Comparison of ENCODE assay signal across 8 cellular contexts in genomic region chrX:70132877-70133302, GRCh38. TPM values are rescaled to one million over a fixed set of nuclear protein-coding genes. Genes with fewer than 3 reads are reported as not detected.
A peak's percentile ranks its signal among the peaks of the same experiment; 100 is the strongest.
DNase-seq lines count a peak whose midpoint lies in the region; ATAC-seq, FAIRE-seq and TF ChIP-seq lines count a peak whose summit lies in the region.

No MANE protein-coding gene starts in this region.

- no peak for DNase-seq in H7
- no peak for DNase-seq in T-cell
- DNase-seq in heart left ventricle: no peak
- no peak for DNase-seq in HTR-8/SVneo (ENCODE audit: insufficient read length, low spot score)
- no peak for DNase-seq in erythroblast (lab: John Stamatoyannopoulos, UW)
- no peak for DNase-seq in stimulated activated CD4-positive, alpha-beta T cell treated with anti-CD3 and anti-CD28 coated beads, Interleukin-15, amount 100 ng/mL, for 24 hours

- peak overlapping the region; percentile 86 to 98 (median 98) for H3K4me3 Mint-ChIP-seq in T-cell

- H3K9ac ChIP-seq in skeletal muscle satellite cell (ENCODE audit: low read depth, low read length): peak overlapping the region; percentile 88

- CTCF ChIA-PET in T-cell (lab: Charles Lee): interaction anchor here (0.5 to 1.9 kb wide), 12 partner anchors 28 to 1305 kb away, joined by 3 to 15 read pairs (median 4); partner anchors contain the start of gene EFNB1 (in 1 of the 2)

- H3K9me3 Mint-ChIP-seq in T-cell: no peaks in the 10 kb centered on the region

- no peak for FAIRE-seq in HTR-8/SVneo (lab: Jason Lieb, UNC)

- peak overlapping the region; percentile 91 for H2AFZ ChIP-seq in ACC112 (ENCODE audit: low read length, unreplicated experiment)

- 0 to 33% (median 17%) methylated on average over 8 of the region's 8 CpGs for WGBS in heart left ventricle, 4 donors

- H3K27ac ChIP-seq in ACC112 (ENCODE audit: low read depth, low read length) (peak overlapping the region; percentile 94), heart left ventricle (peak overlapping the region in 11 of 12 donors; percentile 55 to 91 (median 80))

- H3K4me1 ChIP-seq in ACC112 (ENCODE audit: control insufficient read depth, insufficient read depth, low read length, unreplicated experiment) (peaks cover 14% of the 10 kb centered on the region), heart left ventricle (peaks cover 0 to 18% (median 5%) of the 10 kb centered on the region in 12 donors), skeletal muscle satellite cell (ENCODE audit: control insufficient read depth, insufficient read depth, low read length) (peaks cover 8% of the 10 kb centered on the region)

- H3K36me3 ChIP-seq in ACC112 (ENCODE audit: insufficient read depth, low read length): no peaks in the 10 kb centered on the region
- H3K36me3 ChIP-seq in H7 (replicated peaks; ENCODE audit: control insufficient read depth, insufficient read depth, low read length): peaks cover 4% of the 10 kb centered on the region
- peaks cover 0 to 11% (median 5%) of the 10 kb centered on the region in 9 donors for H3K36me3 ChIP-seq in heart left ventricle
- peaks cover 7% of the 10 kb centered on the region for H3K36me3 ChIP-seq in skeletal muscle satellite cell (ENCODE audit: insufficient read depth, low read length)

- TF ChIP-seq POLR2A in heart left ventricle (IDR thresholded peaks at IDR 0.05): no peak
- TF ChIP-seq POLR2A in erythroblast (IDR thresholded peaks at IDR 0.05; ENCODE audit: low read length): no peak

- POLR2A ChIA-PET in T-cell (lab: Charles Lee): interaction anchor here (0.8 to 1.3 kb wide), 3 partner anchors 9 to 935 kb away, joined by 3 to 8 read pairs (median 4); no protein-coding TSS in a partner anchor

- no peaks in the 10 kb centered on the region for H3K27me3 ChIP-seq in ACC112 (ENCODE audit: insufficient read depth, low read length)
- no peaks in the 10 kb centered on the region for H3K27me3 ChIP-seq in H7 (ENCODE audit: control insufficient read depth, insufficient read depth, low read length)
- no peaks in the 10 kb centered on the region for H3K27me3 ChIP-seq in heart left ventricle
- H3K27me3 ChIP-seq in skeletal muscle satellite cell (ENCODE audit: control insufficient read depth, insufficient read depth, low read length): no peaks in the 10 kb centered on the region

- H3K27ac Mint-ChIP-seq in T-cell: peak overlapping the region; percentile 97

- peaks cover 28 to 48% (median 28%) of the 10 kb centered on the region in 3 donors for H3K4me1 Mint-ChIP-seq in T-cell

- H3K4me2 ChIP-seq in skeletal muscle satellite cell (ENCODE audit: low read length): peak overlapping the region; percentile 83

- ATAC-seq in T-cell (replicated peaks in 1 of 4) (peak in 2 of 4 experiments; percentile 9 to 15), heart left ventricle (peak in 3 of 4 donors; percentile 4 to 12 (median 11))

- H3K36me3 Mint-ChIP-seq in T-cell: peaks cover 13% of the 10 kb centered on the region

- H3K9me3 ChIP-seq in heart left ventricle (no peaks in the 10 kb centered on the region), skeletal muscle satellite cell (replicated peaks; ENCODE audit: low read length) (no peaks in the 10 kb centered on the region)

- peaks cover 19% of the 10 kb centered on the region for H3K79me2 ChIP-seq in ACC112 (ENCODE audit: control insufficient read depth, insufficient read depth, low read length, unreplicated experiment)

- TF ChIP-seq CTCF in heart left ventricle (IDR thresholded peaks at IDR 0.05): no peak

- intact Hi-C loops in heart left ventricle (cut with DNase I): loop anchor here in 1 of 10 donors (10.0 kb wide), 1 partner anchor 152 kb away; the partner anchor contains the start of genes PDZD11 and RAB41

- H3K4me3 ChIP-seq in ACC112 (ENCODE audit: low read depth, low read length) (peak overlapping the region; percentile 98), H7 (ENCODE audit: insufficient read depth, low read depth, low read length) (peak overlapping the region; percentile 81), heart left ventricle (peak overlapping the region; percentile 49 to 90 (median 77)), skeletal muscle satellite cell (ENCODE audit: low read length) (peak overlapping the region; percentile 83)

- H3K27me3 Mint-ChIP-seq in T-cell: peaks cover 0 to 11% of the 10 kb centered on the region in 2 donors

RNA-seq across cellular contexts. Expression of gene IGBP1, which starts 0.4 kb away (rescaled TPM):
- 47.5 and 57.2 TPM in 2 replicates for total RNA-seq in H7 (2014; rRNA removed; shearing (Covaris generic))
- total RNA-seq in T-cell (10 to 100 TPM; 50.8 to 61.2 (median 59.1) TPM), heart left ventricle (10 to 100 TPM; 36.4 to 52.7 (median 45.5) TPM)
- 10 to 100 TPM; 28.2 to 56.5 TPM for polyA plus RNA-seq in heart left ventricle
- 36.7 and 48.7 TPM in 2 replicates for total RNA-seq in skeletal muscle satellite cell (2012; rRNA removed)

RNA-seq across cellular contexts. Expression of gene DGAT2L6, which starts 44.4 kb away (rescaled TPM):
- 0.07 TPM in 1 of 2 replicates, not detected in the other for total RNA-seq in H7 (2014; rRNA removed; shearing (Covaris generic))
- total RNA-seq in T-cell (not detected), heart left ventricle (not detected)
- polyA plus RNA-seq in heart left ventricle: not detected
- not detected in 2 replicates for total RNA-seq in skeletal muscle satellite cell (2012; rRNA removed)
